In genomic region chr1:89190017-89190416, GRCh38 we compare ENCODE assay signal across 35 cellular contexts. TPM values are rescaled to one million over a fixed set of nuclear protein-coding genes. Genes with fewer than 3 reads are reported as not detected.
"Had no signal": no experiment of that assay in that cellular context is flagged by ENCODE, and none has a peak within 500 bp of the region (broad histone marks: within the 10 kb centered on the region; RNA-seq: fewer than 3 reads in every experiment).

No MANE protein-coding gene starts in this region.

- H3K4me1 Mint-ChIP-seq: nephron progenitor cell had no signal

- H3K27ac ChIP-seq: breast epithelium, heart left ventricle, lower lobe of right lung, neutrophil, ovary, prostate gland, sigmoid colon, stomach, thyroid gland, upper lobe of left lung had no signal

- H3K4me1 ChIP-seq: breast epithelium, prostate gland, sigmoid colon, stomach, thyroid gland had no signal

- H3K4me3 Mint-ChIP-seq: activated CD4-positive, alpha-beta memory T cell treated with anti-CD3 and anti-CD28 coated beads, Interleukin-2, amount 10 ng/mL, durations not matched to agents 7 days and 5 days; activated CD4-positive, alpha-beta T cell treated with anti-CD3 and anti-CD28 coated beads, Interleukin-2, amount 10 ng/mL, durations not matched to agents 7 days and 5 days; activated T-cell treated with anti-CD3 and anti-CD28 coated beads, Interleukin-2, amount 50 U/mL, for 4 hours; activated T-helper 17 cell treated with anti-CD3 and anti-CD28 coated beads, Interleukin-2, amount 50 U/mL, for 72 hours; endodermal cell; nephron progenitor cell; stimulated activated memory B cell treated with anti-CD40 and anti-IgM and Interleukin-4, amounts not matched to agents 10 μg/mL and 1 μg/mL and 100 μg/mL, for 72 hours had no signal

- H3K27me3 ChIP-seq: breast epithelium, heart left ventricle, neutrophil, ovary, sigmoid colon, stomach, thyroid gland, upper lobe of left lung had no signal

- H3K36me3 ChIP-seq: breast epithelium, neutrophil, ovary, prostate gland, thyroid gland had no signal

- ATAC-seq: activated naive CD4-positive, alpha-beta T cell treated with anti-CD3 and anti-CD28 coated beads, Interleukin-2, amount 50 U/mL, for 72 hours; activated T-helper 17 cell treated with anti-CD3 and anti-CD28 coated beads, Interleukin-2, amount 50 U/mL, for 72 hours; esophagus mucosa; heart left ventricle; left lobe of liver; lower lobe of right lung; stimulated activated memory B cell treated with anti-CD40 and anti-IgM and Interleukin-4, amounts not matched to agents 10 μg/mL and 1 μg/mL and 100 μg/mL, for 72 hours had no signal

- H3K27me3 Mint-ChIP-seq: activated CD4-positive, alpha-beta memory T cell treated with anti-CD3 and anti-CD28 coated beads, Interleukin-2, amount 10 ng/mL, durations not matched to agents 7 days and 5 days; activated CD4-positive, alpha-beta T cell treated with anti-CD3 and anti-CD28 coated beads, Interleukin-2, amount 10 ng/mL, durations not matched to agents 7 days and 5 days; activated T-helper 17 cell treated with anti-CD3 and anti-CD28 coated beads, Interleukin-2, amount 50 U/mL, for 72 hours; stimulated activated memory B cell treated with anti-CD40 and anti-IgM and Interleukin-4, amounts not matched to agents 10 μg/mL and 1 μg/mL and 100 μg/mL, for 72 hours had no signal

- H3K9me3 ChIP-seq: breast epithelium, heart left ventricle, lower lobe of right lung, neutrophil, ovary, prostate gland, sigmoid colon, stomach, thyroid gland, upper lobe of left lung had no signal

- H3K4me3 ChIP-seq: breast epithelium, heart left ventricle, lower lobe of right lung, ovary, prostate gland, sigmoid colon, smooth muscle cell, stomach, thyroid gland, upper lobe of left lung had no signal

- H3K9me3 Mint-ChIP-seq: activated CD4-positive, alpha-beta memory T cell treated with anti-CD3 and anti-CD28 coated beads, Interleukin-2, amount 10 ng/mL, durations not matched to agents 7 days and 5 days; activated CD4-positive, alpha-beta T cell treated with anti-CD3 and anti-CD28 coated beads, Interleukin-2, amount 10 ng/mL, durations not matched to agents 7 days and 5 days; activated naive CD4-positive, alpha-beta T cell treated with anti-CD3 and anti-CD28 coated beads, Interleukin-2, amount 50 U/mL, for 72 hours; activated T-cell treated with anti-CD3 and anti-CD28 coated beads, Interleukin-2, amount 50 U/mL, for 4 hours; activated T-helper 17 cell treated with anti-CD3 and anti-CD28 coated beads, Interleukin-2, amount 50 U/mL, for 72 hours; endodermal cell; nephron progenitor cell; stimulated activated memory B cell treated with anti-CD40 and anti-IgM and Interleukin-4, amounts not matched to agents 10 μg/mL and 1 μg/mL and 100 μg/mL, for 72 hours had no signal

- DNase-seq: activated CD4-positive, alpha-beta memory T cell treated with anti-CD3 and anti-CD28 coated beads, Interleukin-2, amount 10 ng/mL, durations not matched to agents 7 days and 5 days; activated CD4-positive, alpha-beta T cell treated with anti-CD3 and anti-CD28 coated beads for 1 hour; activated CD4-positive, alpha-beta T cell treated with anti-CD3 and anti-CD28 coated beads, Interleukin-2, amount 10 ng/mL, durations not matched to agents 7 days and 5 days; activated gamma-delta T cell treated with Interleukin-2 at 50 U/mL for 16 hours; activated T-cell treated with anti-CD3 and anti-CD28 coated beads, Interleukin-2, amount 50 U/mL, for 4 hours; central memory CD4-positive, alpha-beta T cell; endodermal cell; foreskin fibroblast; heart left ventricle; hypothalamus; kidney glomerular epithelial cell; lower lobe of right lung; mesenchymal stem cell; nephron progenitor cell; ovary; retina; sigmoid colon; stimulated activated CD4-positive, alpha-beta T cell treated with anti-CD3 and anti-CD28 coated beads, Interleukin-1b, Interleukin-23, amount 100 ng/mL, for 48 hours; stimulated activated CD4-positive, alpha-beta T cell treated with anti-CD3 and anti-CD28 coated beads, Interleukin-4, amount 100 ng/mL, for 4 hours; stimulated activated CD8-positive, alpha-beta memory T cell treated with anti-CD3 and anti-CD28 coated beads, Interleukin-4, amount 100 ng/mL, for 48 hours; stomach; T-helper 9 cell; thyroid gland had no signal

- H3K27ac Mint-ChIP-seq: activated CD4-positive, alpha-beta memory T cell treated with anti-CD3 and anti-CD28 coated beads, Interleukin-2, amount 10 ng/mL, durations not matched to agents 7 days and 5 days; activated CD4-positive, alpha-beta T cell treated with anti-CD3 and anti-CD28 coated beads, Interleukin-2, amount 10 ng/mL, durations not matched to agents 7 days and 5 days; activated naive CD4-positive, alpha-beta T cell treated with anti-CD3 and anti-CD28 coated beads, Interleukin-2, amount 50 U/mL, for 72 hours; endodermal cell; nephron progenitor cell; stimulated activated memory B cell treated with anti-CD40 and anti-IgM and Interleukin-4, amounts not matched to agents 10 μg/mL and 1 μg/mL and 100 μg/mL, for 72 hours had no signal

RNA-seq across cellular contexts. Expression of gene GBP7, which starts 14.2 kb away (rescaled TPM):
- total RNA-seq: activated CD4-positive, alpha-beta T cell treated with anti-CD3 and anti-CD28 coated beads, Interleukin-2, amount 10 ng/mL, durations not matched to agents 7 days and 5 days; activated naive CD4-positive, alpha-beta T cell treated with anti-CD3 and anti-CD28 coated beads, Interleukin-2, amount 50 U/mL, for 72 hours; activated T-helper 17 cell treated with anti-CD3 and anti-CD28 coated beads, Interleukin-2, amount 50 U/mL, for 72 hours; breast epithelium; endodermal cell; esophagus mucosa; lower lobe of right lung; mononuclear cell; prostate gland; sigmoid colon; smooth muscle cell; stomach; T-helper 1 cell treated with Interleukin-12 subunit alpha and Interleukin-12 subunit beta and Interleukin-4 antibody, amounts not matched to agents 30 ng/mL and 1 ng/mL, for 36 hours; thyroid gland had no signal
